1 cellular context compared by ENCODE assay signal in genomic region chr12:124715121-124715990, GRCh38.
TF ChIP-seq lines count a peak whose summit lies in the region.

No MANE protein-coding gene starts in this region.

TF ChIP-seq in K562, 482 proteins besides CTCF, POLR2A, EP300 and RAD21 (continued from another document):
- TF ChIP-seq MGA (IDR thresholded peaks at IDR 0.05) = peak; percentile 47
- TF ChIP-seq CXXC5 (CRISPR knock-in tag; IDR thresholded peaks at IDR 0.05) = peak; percentile 24; the same call in 1 of the 2 replicates
- no peak for TF ChIP-seq ZNF239 (CRISPR knock-in tag; IDR thresholded peaks at IDR 0.05)
